In genomic region chr14:71113376-71113775, GRCh38 we compare ENCODE assay signal across 24 cellular contexts.
DNase-seq lines count a peak whose midpoint lies in the region; ATAC-seq and TF ChIP-seq lines count a peak whose summit lies in the region.
"Had no signal": no experiment of that assay in that cellular context is flagged by ENCODE, and none has a peak within 500 bp of the region (broad histone marks: within the 10 kb centered on the region; RNA-seq: fewer than 3 reads in every experiment).

No MANE protein-coding gene starts in this region.

- no peak overlapping the region for H3K4me2 ChIP-seq in SK-N-SH
- no peak overlapping the region for H3K4me2 ChIP-seq in mesendoderm (ENCODE audit: low read length)
- H3K4me2 ChIP-seq in OCI-LY7 (ENCODE audit: low read length) = no peak overlapping the region

- H2AFZ ChIP-seq in SK-N-SH (ENCODE audit: low read depth) (no peak overlapping the region), OCI-LY7 (ENCODE audit: low read length) (no peak overlapping the region)

- no peak for TF ChIP-seq RAD21 in SK-N-SH (IDR thresholded peaks at IDR 0.05; ENCODE audit: low read length)

- intact Hi-C loops in OCI-LY7 (cut with micrococcal nuclease; ENCODE audit: unreplicated experiment) = loop anchor here (10.0 kb wide), 1 partner anchor 281 kb away; no protein-coding TSS in a partner anchor

- no peak overlapping the region for H2BK120ac ChIP-seq in mesendoderm (ENCODE audit: low read depth, low read length)

- no peak overlapping the region for H3K56ac ChIP-seq in mesendoderm (ENCODE audit: low read length)

- peak overlapping the region in 1 of 2 experiments; percentile 29; a peak in 2 of 4 replicates for H3K27ac ChIP-seq in SK-N-SH (ENCODE audit: low read depth in 2 of 2, low read length in 1 of 2)
- H3K27ac ChIP-seq in mesendoderm (ENCODE audit: low read depth, low read length) = no peak overlapping the region
- H3K27ac ChIP-seq in OCI-LY7 (ENCODE audit: low read depth, low read length, poor library complexity, severe bottlenecking) = no peak overlapping the region
- H3K27ac ChIP-seq: esophagus muscularis mucosa, heart left ventricle, skin epidermis, vagina had no signal

- H3K27me3 ChIP-seq in SK-N-SH (ENCODE audit: insufficient read depth) (no peaks in the 10 kb centered on the region), mesendoderm (ENCODE audit: insufficient read depth, low read length, poor library complexity) (no peaks in the 10 kb centered on the region)
- H3K27me3 ChIP-seq: esophagus muscularis mucosa, heart left ventricle, vagina had no signal

- H3K4me3 ChIP-seq in SK-N-SH (ENCODE audit: low read depth in 2 of 2, low read length in 1 of 2) (no peak overlapping the region), epithelial cell of esophagus (ENCODE audit: low read length) (no peak overlapping the region), mesendoderm (ENCODE audit: low read length) (no peak overlapping the region), OCI-LY7 (ENCODE audit: low read depth, low read length, poor library complexity, severe bottlenecking) (no peak overlapping the region)
- H3K4me3 ChIP-seq: esophagus muscularis mucosa, HAP-1, heart left ventricle, skin epidermis, vagina had no signal

- H3K9me2 ChIP-seq in SK-N-SH = no peaks in the 10 kb centered on the region
- no peaks in the 10 kb centered on the region for H3K9me2 ChIP-seq in OCI-LY7 (ENCODE audit: insufficient read depth, low read length)

- no peak overlapping the region for H2AK5ac ChIP-seq in mesendoderm (ENCODE audit: low read length)

- H4K20me1 ChIP-seq in SK-N-SH (ENCODE audit: insufficient read depth) (no peaks in the 10 kb centered on the region), OCI-LY7 (ENCODE audit: insufficient read depth, low read length) (no peaks in the 10 kb centered on the region)

- ATAC-seq in GM18868 (IDR thresholded peaks at IDR 0.05; ENCODE audit: unreplicated experiment) = no peak
- ATAC-seq: activated naive CD4-positive, alpha-beta T cell treated with anti-CD3 and anti-CD28 coated beads, Interleukin-2, amount 50 U/mL, for 72 hours; activated T-cell treated with anti-CD3 and anti-CD28 coated beads, Interleukin-2, amount 50 U/mL, for 72 hours; effector memory CD8-positive, alpha-beta T cell; heart left ventricle; Right ventricle myocardium inferior; stimulated activated effector memory CD8-positive, alpha-beta T cell treated with anti-CD3 and anti-CD28 coated beads, Interleukin-12 subunit alpha, Interleukin-12 subunit beta, amount 100 ng/mL, for 72 hours had no signal

- no peak overlapping the region for H3K18ac ChIP-seq in mesendoderm (ENCODE audit: low read length)

- H3K9ac ChIP-seq in SK-N-SH (no peak overlapping the region), mesendoderm (ENCODE audit: low read length) (no peak overlapping the region)

- H3F3A ChIP-seq in SK-N-SH (replicated peaks; ENCODE audit: insufficient read depth) = peaks cover 14% of the 10 kb centered on the region

- H2BK5ac ChIP-seq in mesendoderm (ENCODE audit: low read length) = no peak overlapping the region

- no peaks in the 10 kb centered on the region for H3K79me1 ChIP-seq in mesendoderm (ENCODE audit: low read length)

- peak; percentile 52 for DNase-seq in AG20443 (ENCODE audit: low spot score)
- DNase-seq in SK-N-SH = no peak
- peak; percentile 29 for DNase-seq in epithelial cell of esophagus (ENCODE audit: low read depth)
- peak; percentile 56 for DNase-seq in mesendoderm
- DNase-seq in NCI-H2081 treated with DMSO at 0.1 percent for 48 hours (lab: John Stamatoyannopoulos, UW) = no peak
- no peak for DNase-seq in germinal center (ENCODE audit: low spot score)
- no peak for DNase-seq in OCI-LY7 (ENCODE audit: low spot score)
- DNase-seq: activated CD4-positive, alpha-beta T cell treated with anti-CD3 and anti-CD28 coated beads for 48 hours; activated T-cell treated with anti-CD3 and anti-CD28 coated beads, Interleukin-2, amount 50 U/mL, for 72 hours; DMS 273 treated with DMSO at 0.1 percent for 48 hours; effector memory CD8-positive, alpha-beta T cell; GDM1; heart left ventricle; NCI-H1105 treated with DMSO at 0.1 percent for 48 hours; NCI-H524 treated with DMSO at 0.1 percent for 48 hours; stimulated activated CD4-positive, alpha-beta T cell treated with anti-CD3 and anti-CD28 coated beads, Interleukin-2, amount 100 ng/mL, for 24 hours had no signal

- H3K4ac ChIP-seq in mesendoderm (ENCODE audit: low read depth, low read length) = peak overlapping the region; percentile 36

- CTCF ChIA-PET in SK-N-SH (lab: Yijun Ruan, JAX) (interaction anchor here (1.2 to 7.3 kb wide), 3 partner anchors 9 to 742 kb away, joined by 5 to 59 read pairs (median 7); no protein-coding TSS in a partner anchor), OCI-LY7 (lab: Charles Lee; ENCODE audit: unreplicated experiment) (no interaction called here)

- BruUV-seq in OCI-LY7 (replicated peaks; lab: Mats Ljungman, UMichigan) = no TSS peak

- no peak for TF ChIP-seq EP300 in SK-N-SH (IDR thresholded peaks at IDR 0.05; ENCODE audit: borderline replicate concordance in 1 of 2, low read depth in 1 of 2, low read length in 1 of 2)

- H4K5ac ChIP-seq in mesendoderm (ENCODE audit: low read length) = no peak overlapping the region

- H3K23ac ChIP-seq in mesendoderm (ENCODE audit: low read length) = no peak overlapping the region

- POLR2A ChIA-PET in SK-N-SH (lab: Yijun Ruan, JAX) = no interaction called here
- POLR2A ChIA-PET in OCI-LY7 (lab: Charles Lee) = interaction anchor here (0.5 to 2.0 kb wide), 2 partner anchors 25 to 156 kb away, joined by 3 to 5 read pairs; no protein-coding TSS in a partner anchor

- H3K4me1 ChIP-seq in SK-N-SH (ENCODE audit: control insufficient read depth in 1 of 2, insufficient read depth in 2 of 2, low read depth in 1 of 2, low read length in 1 of 2) (peaks cover 4 to 15% of the 10 kb centered on the region in 2 experiments; a peak in 2 of 4 replicates), mesendoderm (ENCODE audit: control insufficient read depth, low read depth, low read length) (no peaks in the 10 kb centered on the region), OCI-LY7 (ENCODE audit: insufficient read depth, low read length, poor library complexity, severe bottlenecking) (peaks cover 38% of the 10 kb centered on the region)
- H3K4me1 ChIP-seq: esophagus muscularis mucosa, vagina had no signal

- H3K36me3 ChIP-seq in SK-N-SH (replicated peaks in 1 of 2; ENCODE audit: control insufficient read depth in 1 of 2, insufficient read depth in 2 of 2, low read length in 1 of 2) (peaks cover 33 to 47% of the 10 kb centered on the region in 2 experiments), mesendoderm (ENCODE audit: control insufficient read depth, insufficient read depth, low read length) (no peaks in the 10 kb centered on the region), OCI-LY7 (ENCODE audit: insufficient read depth, low read length) (peaks cover 53% of the 10 kb centered on the region)

- TF ChIP-seq CTCF in SK-N-SH (IDR thresholded peaks at IDR 0.05) = no peak
- TF ChIP-seq CTCF in epithelial cell of esophagus (IDR thresholded peaks at IDR 0.05; ENCODE audit: insufficient read depth, low read depth, low read length, missing control alignments) = no peak
- TF ChIP-seq CTCF in OCI-LY7 (conservative IDR thresholded peaks at IDR 0.05; ENCODE audit: low read length) = no peak

- H2BK15ac ChIP-seq in mesendoderm (replicated peaks; ENCODE audit: low read depth) = no peak overlapping the region

- H3K79me2 ChIP-seq in SK-N-SH (ENCODE audit: insufficient read depth) = no peaks in the 10 kb centered on the region
- H3K79me2 ChIP-seq in mesendoderm (ENCODE audit: control insufficient read depth, insufficient read depth, low read length) = no peaks in the 10 kb centered on the region
- no peaks in the 10 kb centered on the region for H3K79me2 ChIP-seq in OCI-LY7 (ENCODE audit: insufficient read depth, low read depth, low read length)

- H4K8ac ChIP-seq in mesendoderm (ENCODE audit: low read depth, low read length) = no peak overlapping the region

- no peaks in the 10 kb centered on the region for H3K9me3 ChIP-seq in SK-N-SH
- H3K9me3 ChIP-seq in OCI-LY7 (ENCODE audit: low read length) = no peaks in the 10 kb centered on the region
- H3K9me3 ChIP-seq: esophagus muscularis mucosa, HAP-1, heart left ventricle, vagina had no signal

TF ChIP-seq in SK-N-SH, 30 proteins besides CTCF, POLR2A, EP300 and RAD21:
- TF ChIP-seq ELF1 (IDR thresholded peaks at IDR 0.05) (no peak), FOXM1 (IDR thresholded peaks at IDR 0.05; ENCODE audit: low read depth) (no peak), EZH2phosphoT487 (IDR thresholded peaks at IDR 0.05; ENCODE audit: borderline replicate concordance, low read depth) (no peak), MAX (IDR thresholded peaks at IDR 0.05; ENCODE audit: low read depth) (no peak), MXI1 (IDR thresholded peaks at IDR 0.05; ENCODE audit: low read depth, low read length) (no peak), CHD2 (IDR thresholded peaks at IDR 0.05; ENCODE audit: low read length, partially characterized antibody) (no peak), JUND (IDR thresholded peaks at IDR 0.05) (0 out of 2 replicates have a peak, but pooled peaks have one; percentile 10), FOSL2 (IDR thresholded peaks at IDR 0.05; ENCODE audit: borderline replicate concordance, low read depth) (peak; percentile 47; the same call in 1 of the 2 replicates)

Comparison
In these comparisons a context has a peak if more than half of its experiments do, and no peak if none do; other contexts are left out.
1. DNase-seq: peak in AG20443 (single experiment), epithelial cell of esophagus (single experiment) and mesendoderm (single experiment); none in SK-N-SH (single experiment), NCI-H2081 treated with DMSO at 0.1 percent for 48 hours (single experiment), germinal center (single experiment) and OCI-LY7 (single experiment).